ENCODE assay signal across 10 cellular contexts in genomic region chr18:2881490-2882195, GRCh38. TPM values are rescaled to one million over a fixed set of nuclear protein-coding genes. Genes with fewer than 3 reads are reported as not detected.
DNase-seq lines count a peak whose midpoint lies in the region; ATAC-seq and TF ChIP-seq lines count a peak whose summit lies in the region.
"Had no signal": no experiment of that assay in that cellular context is flagged by ENCODE, and none has a peak within 500 bp of the region (broad histone marks: within the 10 kb centered on the region; RNA-seq: fewer than 3 reads in every experiment).

No MANE protein-coding gene starts in this region.

- H3K27me3 ChIP-seq in naive thymus-derived CD4-positive, alpha-beta T cell (ENCODE audit: control insufficient read depth in 2 of 2, insufficient read depth in 2 of 2, low read length in 2 of 2): no peaks in the 10 kb centered on the region

- H3K4me1 Mint-ChIP-seq in naive thymus-derived CD4-positive, alpha-beta T cell: peaks cover 29 to 49% (median 36%) of the 10 kb centered on the region in 7 donors

- H3K27ac ChIP-seq in coronary artery: peak overlapping the region in 1 of 2 donors; percentile 83
- peak overlapping the region; percentile 29 for H3K27ac ChIP-seq in naive thymus-derived CD4-positive, alpha-beta T cell (ENCODE audit: low read depth, low read length)

- TF ChIP-seq CTCF in AG04449 (IDR thresholded peaks at IDR 0.05; ENCODE audit: insufficient read depth, low read length, missing control alignments) (no peak), coronary artery (IDR thresholded peaks at IDR 0.05) (no peak)

- ATAC-seq in naive thymus-derived CD4-positive, alpha-beta T cell: peak; percentile 27

- DNase-seq in AG04449 (ENCODE audit: low read depth, low spot score): peak; percentile 81
- DNase-seq in HK-2 (ENCODE audit: unreplicated experiment): peak; percentile 75
- DNase-seq in coronary artery (ENCODE audit: low spot score): peak; percentile 84
- DNase-seq in naive thymus-derived CD4-positive, alpha-beta T cell: peak in 2 of 9 donors; percentile 15 to 23
- DNase-seq in NCI-H1930 (lab: John Stamatoyannopoulos, UW): no peak
- DNase-seq in NOMO-1 (lab: John Stamatoyannopoulos, UW; ENCODE audit: unreplicated experiment in 2 of 2): no peak
- DNase-seq in NCI-H774 (lab: John Stamatoyannopoulos, UW): no peak
- no peak for DNase-seq in OCI-M2 (lab: John Stamatoyannopoulos, UW; ENCODE audit: unreplicated experiment)
- DNase-seq: activated B cell treated with CpG ODN at 0.5 μM for 24 hours, NCI-H1417 treated with DMSO at 0.1 percent for 48 hours had no signal

- H3K9me3 ChIP-seq in naive thymus-derived CD4-positive, alpha-beta T cell (ENCODE audit: control insufficient read depth in 2 of 3, low read length in 3 of 3): no peaks in the 10 kb centered on the region

- peaks cover 0 to 4% (median 0%) of the 10 kb centered on the region in 5 donors for H3K27me3 Mint-ChIP-seq in naive thymus-derived CD4-positive, alpha-beta T cell
- H3K27me3 Mint-ChIP-seq: activated B cell treated with CpG ODN at 0.5 μM for 24 hours had no signal

- peaks cover 25 to 31% of the 10 kb centered on the region in 2 donors for H3K4me1 ChIP-seq in naive thymus-derived CD4-positive, alpha-beta T cell (ENCODE audit: control insufficient read depth in 2 of 2, insufficient read depth in 2 of 2, low read length in 2 of 2)

- no peak overlapping the region for H3K4me3 ChIP-seq in AG04449 (ENCODE audit: low read depth, low read length)
- H3K4me3 ChIP-seq in coronary artery: peak overlapping the region; percentile 1
- H3K4me3 ChIP-seq in naive thymus-derived CD4-positive, alpha-beta T cell (ENCODE audit: low read length): no peak overlapping the region

- CTCF ChIA-PET in AG04449 (lab: Yijun Ruan, JAX): no interaction called here
- CTCF ChIA-PET in naive thymus-derived CD4-positive, alpha-beta T cell (lab: Charles Lee): no interaction called here

- POLR2A ChIA-PET in AG04449 (lab: Yijun Ruan, JAX): interaction anchor here (0.8 kb wide), 1 partner anchor 24 kb away, joined by 4 read pairs; no protein-coding TSS in a partner anchor
- POLR2A ChIA-PET in naive thymus-derived CD4-positive, alpha-beta T cell (lab: Charles Lee): interaction anchor here (1.0 kb wide), 1 partner anchor 10 kb away, joined by 3 read pairs; no protein-coding TSS in a partner anchor

- H3K4me3 Mint-ChIP-seq in naive thymus-derived CD4-positive, alpha-beta T cell: peak overlapping the region; percentile 25 to 78 (median 68)
- H3K4me3 Mint-ChIP-seq: activated B cell treated with CpG ODN at 0.5 μM for 24 hours had no signal

- peak overlapping the region; percentile 56 to 96 (median 74) for H3K27ac Mint-ChIP-seq in naive thymus-derived CD4-positive, alpha-beta T cell
- H3K27ac Mint-ChIP-seq: activated B cell treated with CpG ODN at 0.5 μM for 24 hours had no signal

- no peaks in the 10 kb centered on the region for H3K36me3 ChIP-seq in naive thymus-derived CD4-positive, alpha-beta T cell (ENCODE audit: control insufficient read depth in 2 of 3, insufficient read depth in 3 of 3, low read length in 3 of 3)

- intact Hi-C loops in naive thymus-derived CD4-positive, alpha-beta T cell (cut with micrococcal nuclease): loop anchor here in 1 of 2 donors (2.0 kb wide), 1 partner anchor 25 kb away; no protein-coding TSS in a partner anchor

- peaks cover under 1 to 8% (median 5%) of the 10 kb centered on the region in 11 donors for H3K9me3 Mint-ChIP-seq in naive thymus-derived CD4-positive, alpha-beta T cell

- H3K36me3 Mint-ChIP-seq in naive thymus-derived CD4-positive, alpha-beta T cell: peaks cover 3 to 14% (median 4%) of the 10 kb centered on the region in 5 donors

RNA-seq across cellular contexts. Expression of gene EMILIN2, which starts 34.8 kb away (rescaled TPM):
- total RNA-seq in naive thymus-derived CD4-positive, alpha-beta T cell: 10 to 100 TPM in 3 of 5 experiments, 1 to 10 TPM in 2; 6.2 to 51.1 (median 16.9) TPM
- polyA plus RNA-seq in naive thymus-derived CD4-positive, alpha-beta T cell: 1 to 10 TPM; 2.9 to 3.4 TPM

Comparison
In these comparisons a context has a peak if more than half of its experiments do, and no peak if none do; other contexts are left out.
1. DNase-seq: peak in AG04449 (single experiment), HK-2 (single experiment) and coronary artery (single experiment); none in NCI-H1930 (0 of 2), NOMO-1 (0 of 2), NCI-H774 (single experiment) and OCI-M2 (single experiment).